25 cellular contexts compared by ENCODE assay signal in genomic region chr11:107232451-107232850, GRCh38.
DNase-seq lines count a peak whose midpoint lies in the region; ATAC-seq and TF ChIP-seq lines count a peak whose summit lies in the region.
"Had no signal": no experiment of that assay in that cellular context is flagged by ENCODE, and none has a peak within 500 bp of the region (broad histone marks: within the 10 kb centered on the region; RNA-seq: fewer than 3 reads in every experiment).

No MANE protein-coding gene starts in this region.

- H3K4me2 ChIP-seq in neural progenitor cell: no peak overlapping the region
- H3K4me2 ChIP-seq: BLaER1 had no signal

- H3K36me3 ChIP-seq in breast epithelium (no peaks in the 10 kb centered on the region), neural progenitor cell (no peaks in the 10 kb centered on the region)
- H3K36me3 ChIP-seq: BE2C, BLaER1 had no signal

- no peak for ATAC-seq in foreskin keratinocyte
- ATAC-seq: GM12878 had no signal

- no peak overlapping the region for H3K9ac ChIP-seq in neural progenitor cell
- H3K9ac ChIP-seq: BLaER1 had no signal

- H3K36me3 Mint-ChIP-seq in MCF 10A (ENCODE audit: insufficient read depth, unreplicated experiment): no peaks in the 10 kb centered on the region
- peaks cover 3% of the 10 kb centered on the region for H3K36me3 Mint-ChIP-seq in neural progenitor cell
- H3K36me3 Mint-ChIP-seq: CD14-positive monocyte; CD4-positive, alpha-beta memory T cell; CD4-positive, CD25-positive, alpha-beta regulatory T cell; CD8-positive, alpha-beta memory T cell had no signal

- no peaks in the 10 kb centered on the region for H3K4me1 ChIP-seq in breast epithelium
- H3K4me1 ChIP-seq in foreskin keratinocyte: no peaks in the 10 kb centered on the region
- no peaks in the 10 kb centered on the region for H3K4me1 ChIP-seq in neural progenitor cell
- H3K4me1 ChIP-seq: BE2C, BLaER1 had no signal

- peaks cover 0 to 14% of the 10 kb centered on the region in 2 donors for H3K9me3 ChIP-seq in breast epithelium
- H3K9me3 ChIP-seq in neural progenitor cell (ENCODE audit: low read depth): no peaks in the 10 kb centered on the region
- H3K9me3 ChIP-seq: BE2C had no signal

- CTCF ChIA-PET in MCF 10A (lab: Yijun Ruan, JAX): no interaction called here

- H4K20me1 ChIP-seq in neural progenitor cell (ENCODE audit: low read depth): no peaks in the 10 kb centered on the region
- H4K20me1 ChIP-seq: BLaER1 had no signal

- H3K27me3 ChIP-seq in breast epithelium (no peaks in the 10 kb centered on the region), foreskin keratinocyte (no peaks in the 10 kb centered on the region), neural progenitor cell (no peaks in the 10 kb centered on the region)
- H3K27me3 ChIP-seq: BE2C, BLaER1 had no signal

- H3K79me2 ChIP-seq in neural progenitor cell (ENCODE audit: low read depth): no peaks in the 10 kb centered on the region

- H3K27ac Mint-ChIP-seq in MCF 10A (ENCODE audit: low read depth, unreplicated experiment) (peak overlapping the region; percentile 22), neural progenitor cell (no peak overlapping the region)
- H3K27ac Mint-ChIP-seq: CD14-positive monocyte; CD4-positive, alpha-beta memory T cell; CD4-positive, CD25-positive, alpha-beta regulatory T cell; CD8-positive, alpha-beta memory T cell had no signal

- no peak overlapping the region for H3K4me3 ChIP-seq in breast epithelium
- no peak overlapping the region for H3K4me3 ChIP-seq in epithelial cell of esophagus (ENCODE audit: low read length)
- no peak overlapping the region for H3K4me3 ChIP-seq in neural progenitor cell
- H3K4me3 ChIP-seq: BLaER1, GM12878 had no signal

- DNase-seq in MCF 10A (ENCODE audit: unreplicated experiment) (no peak), breast epithelium (ENCODE audit: low spot score in 2 of 2) (no peak), epithelial cell of esophagus (ENCODE audit: low read depth) (peak; percentile 62), foreskin keratinocyte (peak; percentile 21 to 51), NCI-H2227 (lab: John Stamatoyannopoulos, UW; ENCODE audit: unreplicated experiment) (no peak), neural progenitor cell (ENCODE audit: low spot score) (no peak), 8988T (no peak)
- DNase-seq: ACHN; BE2C; C1 segment of cervical spinal cord; CD4-positive, alpha-beta memory T cell; CD4-positive, CD25-positive, alpha-beta regulatory T cell; CD8-positive, alpha-beta memory T cell; COR-L47; DMS 273 treated with DMSO at 0.1 percent for 48 hours; DMS153; DMS53; DMS79; DND-41; EL; GDM1 had no signal

- H2AFZ ChIP-seq in neural progenitor cell (replicated peaks): no peak overlapping the region

- H3K4me1 Mint-ChIP-seq in MCF 10A (ENCODE audit: insufficient read depth, unreplicated experiment) (no peaks in the 10 kb centered on the region), neural progenitor cell (no peaks in the 10 kb centered on the region)
- H3K4me1 Mint-ChIP-seq: CD14-positive monocyte; CD4-positive, alpha-beta memory T cell; CD4-positive, CD25-positive, alpha-beta regulatory T cell; CD8-positive, alpha-beta memory T cell had no signal

- POLR2A ChIA-PET in MCF 10A (lab: Yijun Ruan, JAX): no interaction called here

- H3K9me3 Mint-ChIP-seq in MCF 10A (ENCODE audit: unreplicated experiment): peaks cover 9% of the 10 kb centered on the region
- peaks cover 9% of the 10 kb centered on the region for H3K9me3 Mint-ChIP-seq in neural progenitor cell

- BruUV-seq in MCF 10A (replicated peaks; lab: Mats Ljungman, UMichigan): no TSS peak

- TF ChIP-seq CTCF in MCF 10A (IDR thresholded peaks at IDR 0.05; ENCODE audit: unreplicated experiment) (no peak), breast epithelium (IDR thresholded peaks at IDR 0.05) (no peak), epithelial cell of esophagus (IDR thresholded peaks at IDR 0.05; ENCODE audit: insufficient read depth, low read depth, low read length, missing control alignments) (no peak), foreskin keratinocyte (conservative IDR thresholded peaks at IDR 0.05) (no peak), neural progenitor cell (IDR thresholded peaks at IDR 0.05) (no peak)

- intact Hi-C loops in MCF 10A (cut with micrococcal nuclease) (no loop called here), breast epithelium (cut with DNase I; ENCODE audit: low total_unique reads) (no loop called here)

- H3K27ac ChIP-seq in breast epithelium (no peak overlapping the region), foreskin keratinocyte (no peak overlapping the region), neural progenitor cell (no peak overlapping the region)
- H3K27ac ChIP-seq: 22Rv1, BLaER1 had no signal

- H3K27me3 Mint-ChIP-seq in MCF 10A (ENCODE audit: insufficient read depth, unreplicated experiment) (no peaks in the 10 kb centered on the region), neural progenitor cell (ENCODE audit: insufficient read depth, low read depth) (peaks cover 3% of the 10 kb centered on the region)
- H3K27me3 Mint-ChIP-seq: CD4-positive, alpha-beta memory T cell; CD4-positive, CD25-positive, alpha-beta regulatory T cell; CD8-positive, alpha-beta memory T cell had no signal

- TF ChIP-seq POLR2A in breast epithelium (IDR thresholded peaks at IDR 0.05): no peak

- no peak overlapping the region for H3K4me3 Mint-ChIP-seq in MCF 10A (ENCODE audit: unreplicated experiment)
- H3K4me3 Mint-ChIP-seq in neural progenitor cell: no peak overlapping the region
- H3K4me3 Mint-ChIP-seq: CD14-positive monocyte; CD4-positive, alpha-beta memory T cell; CD4-positive, CD25-positive, alpha-beta regulatory T cell; CD8-positive, alpha-beta memory T cell had no signal

- H3F3A ChIP-seq in neural progenitor cell (ENCODE audit: low read depth): no peaks in the 10 kb centered on the region

Comparison
In these comparisons a context has a peak if more than half of its experiments do, and no peak if none do; other contexts are left out.
1. DNase-seq: peak in epithelial cell of esophagus (single experiment) and foreskin keratinocyte (2 of 2); none in MCF 10A (single experiment), breast epithelium (0 of 2), NCI-H2227 (single experiment), neural progenitor cell (single experiment) and 8988T (single experiment).